10 cellular contexts compared by ENCODE assay signal in genomic region chr2:191318729-191319078, GRCh38.
DNase-seq lines count a peak whose midpoint lies in the region; ATAC-seq, FAIRE-seq and TF ChIP-seq lines count a peak whose summit lies in the region.
"Had no signal": no experiment of that assay in that cellular context is flagged by ENCODE, and none has a peak within 500 bp of the region (broad histone marks: within the 10 kb centered on the region; RNA-seq: fewer than 3 reads in every experiment).

No MANE protein-coding gene starts in this region.

- no peak for TF ChIP-seq POLR2A in H54 (IDR thresholded peaks at IDR 0.05; ENCODE audit: low read depth, low read length)

- H3K4me3 ChIP-seq in fibroblast of villous mesenchyme (ENCODE audit: low read depth, low read length) = no peak overlapping the region
- H3K4me3 ChIP-seq in pancreas = no peak overlapping the region

- no peaks in the 10 kb centered on the region for H3K36me3 ChIP-seq in pancreas

- H3K27ac ChIP-seq in pancreas = peak overlapping the region in 1 of 4 donors; percentile 3

- peak; percentile 56 to 78 (median 72) for ATAC-seq in pancreas
- no peak for ATAC-seq in HG03442 (IDR thresholded peaks at IDR 0.05; ENCODE audit: unreplicated experiment)

- TF ChIP-seq CTCF in fibroblast of villous mesenchyme (IDR thresholded peaks at IDR 0.05; ENCODE audit: insufficient read depth, low read depth, low read length) (no peak), pancreas (IDR thresholded peaks at IDR 0.05) (no peak)

- peaks cover 12 to 29% (median 16%) of the 10 kb centered on the region in 3 donors for H3K4me1 ChIP-seq in pancreas

- H3K27me3 ChIP-seq in pancreas = no peaks in the 10 kb centered on the region

- FAIRE-seq in H54 (lab: Jason Lieb, UNC) = peak; percentile 93
- FAIRE-seq in pancreas (lab: Jason Lieb, UNC) = no peak

- H3K9me3 ChIP-seq in pancreas = no peaks in the 10 kb centered on the region

- no peak for DNase-seq in H54 (ENCODE audit: insufficient read length, low spot score)
- peak; percentile 42 for DNase-seq in RKO (ENCODE audit: low spot score)
- DNase-seq in fibroblast of villous mesenchyme (ENCODE audit: low read depth) = peak; percentile 90
- DNase-seq in pancreas = peak in 1 of 6 donors; percentile 5
- DNase-seq in activated CD4-positive, alpha-beta T cell treated with anti-CD3 and anti-CD28 coated beads, Interleukin-2, amount 50 U/mL, for 48 hours = no peak
- no peak for DNase-seq in NCI-H1092 (lab: John Stamatoyannopoulos, UW)
- DNase-seq in C1 segment of cervical spinal cord (lab: John Stamatoyannopoulos, UW) = no peak
- DNase-seq: activated CD8-positive, alpha-beta memory T cell treated with anti-CD3 and anti-CD28 coated beads, Interleukin-2, amount 50 U/mL, for 48 hours; NCI-H524 treated with DMSO at 0.1 percent for 48 hours had no signal

- intact Hi-C loops in pancreas (cut with DNase I) = no loop called here

Comparison
In these comparisons a context has a peak if more than half of its experiments do, and no peak if none do; other contexts are left out.
1. DNase-seq: peak in RKO (single experiment) and fibroblast of villous mesenchyme (single experiment); none in H54 (single experiment), activated CD4-positive, alpha-beta T cell treated with anti-CD3 and anti-CD28 coated beads, Interleukin-2, amount 50 U/mL, for 48 hours (0 of 2), NCI-H1092 (single experiment) and C1 segment of cervical spinal cord (0 of 14).